10 cellular contexts compared by ENCODE assay signal in genomic region chr6:11386323-11386722, GRCh38.
A peak's percentile ranks its signal among the peaks of the same experiment; 100 is the strongest.
DNase-seq lines count a peak whose midpoint lies in the region; ATAC-seq and TF ChIP-seq lines count a peak whose summit lies in the region.
"Had no signal": no experiment of that assay in that cellular context is flagged by ENCODE, and none has a peak within 500 bp of the region (broad histone marks: within the 10 kb centered on the region; RNA-seq: fewer than 3 reads in every experiment).

No MANE protein-coding gene starts in this region.

- H3K9me2 ChIP-seq in Karpas-422 (replicated peaks; ENCODE audit: insufficient read depth, low read length) = no peaks in the 10 kb centered on the region

- no peaks in the 10 kb centered on the region for H4K20me1 ChIP-seq in Karpas-422 (ENCODE audit: insufficient read depth, low read depth, low read length)

- intact Hi-C loops in colonic mucosa (cut with DNase I) = no loop called here

- H3K4me3 ChIP-seq in Karpas-422 (ENCODE audit: low read length) (no peak overlapping the region), colonic mucosa (no peak overlapping the region)
- H3K4me3 ChIP-seq: ascending aorta had no signal

- H3K79me2 ChIP-seq in Karpas-422 (ENCODE audit: low read length) = no peaks in the 10 kb centered on the region

- H3K27me3 ChIP-seq in Karpas-422 (ENCODE audit: low read length) (no peaks in the 10 kb centered on the region), colonic mucosa (no peaks in the 10 kb centered on the region)
- H3K27me3 ChIP-seq: ascending aorta had no signal

- no peak overlapping the region for H3K4me2 ChIP-seq in Karpas-422 (ENCODE audit: low read depth, low read length, poor library complexity, severe bottlenecking)

- TF ChIP-seq CTCF in colonic mucosa (IDR thresholded peaks at IDR 0.05) = no peak

- H3K27ac ChIP-seq in Karpas-422 (ENCODE audit: low read length) (no peak overlapping the region), colonic mucosa (no peak overlapping the region)
- H3K27ac ChIP-seq: ascending aorta had no signal

- peak; percentile 32 for DNase-seq in stimulated activated CD4-positive, alpha-beta T cell treated with anti-CD3 and anti-CD28 coated beads, Interleukin-4, amount 100 ng/mL, for 24 hours
- DNase-seq in stimulated activated CD4-positive, alpha-beta T cell treated with anti-CD3 and anti-CD28 coated beads, Interleukin-4, amount 100 ng/mL, for 4 hours = no peak
- DNase-seq in stimulated activated CD8-positive, alpha-beta memory T cell treated with anti-CD3 and anti-CD28 coated beads, Interleukin-4, amount 100 ng/mL, for 48 hours = no peak
- no peak for DNase-seq in Karpas-422
- DNase-seq in colonic mucosa = no peak
- DNase-seq in pons (ENCODE audit: low spot score) = no peak
- DNase-seq: H9 had no signal

- H3K4me1 ChIP-seq in Karpas-422 (ENCODE audit: low read length) (peaks cover 13% of the 10 kb centered on the region), colonic mucosa (no peaks in the 10 kb centered on the region)

- H3K9ac ChIP-seq in Karpas-422 (ENCODE audit: low read length) (no peak overlapping the region), colonic mucosa (ENCODE audit: low read depth in 2 of 2, low read length in 2 of 2) (no peak overlapping the region)

- H3K9me3 ChIP-seq in Karpas-422 (ENCODE audit: low read length) = no peaks in the 10 kb centered on the region
- no peaks in the 10 kb centered on the region for H3K9me3 ChIP-seq in colonic mucosa
- H3K9me3 ChIP-seq: ascending aorta had no signal

- no peaks in the 10 kb centered on the region for H3K36me3 ChIP-seq in Karpas-422 (ENCODE audit: insufficient read depth, low read length)
- H3K36me3 ChIP-seq in colonic mucosa = no peaks in the 10 kb centered on the region
- H3K36me3 ChIP-seq: ascending aorta had no signal

- H2AFZ ChIP-seq in Karpas-422 (ENCODE audit: low read length) = no peak overlapping the region

- ATAC-seq in GM21717 (IDR thresholded peaks at IDR 0.05; ENCODE audit: unreplicated experiment) (peak; percentile 77), HG03439 (IDR thresholded peaks at IDR 0.05; ENCODE audit: unreplicated experiment) (peak; percentile 75)
